Comparison of ENCODE assay signal across 8 cellular contexts in genomic region chr10:3803295-3803883, GRCh38. TPM values are rescaled to one million over a fixed set of nuclear protein-coding genes. Genes with fewer than 3 reads are reported as not detected.
DNase-seq lines count a peak whose midpoint lies in the region; ATAC-seq and TF ChIP-seq lines count a peak whose summit lies in the region.

No MANE protein-coding gene starts in this region.

- no peak overlapping the region for H3K27ac Mint-ChIP-seq in activated CD4-positive, alpha-beta T cell treated with anti-CD3 and anti-CD28 coated beads for 36 hours
- no peak overlapping the region for H3K27ac Mint-ChIP-seq in T-helper 17 cell
- H3K27ac Mint-ChIP-seq in stimulated activated naive B cell treated with anti-CD40 and anti-IgM and Interleukin-4, amounts not matched to agents 10 μg/mL and 1 μg/mL and 100 μg/mL, for 72 hours = peak overlapping the region; percentile 89

- H3K36me3 ChIP-seq in heart left ventricle = no peaks in the 10 kb centered on the region

- 44 to 54% (median 46%) methylated on average over 11 of the region's 11 CpGs for WGBS in heart left ventricle, 4 donors

- peaks cover 0 to 72% (median 52%) of the 10 kb centered on the region in 12 donors for H3K4me1 ChIP-seq in heart left ventricle

- intact Hi-C loops in activated CD4-positive, alpha-beta T cell treated with anti-CD3 and anti-CD28 coated beads for 36 hours (cut with DNase I, micrococcal nuclease) = no loop called here
- intact Hi-C loops in heart left ventricle (cut with DNase I) = loop anchor here in 3 of 10 donors (10.0 kb wide), 3 partner anchors 111 to 861 kb away; no protein-coding TSS in a partner anchor

- H3K27ac ChIP-seq in heart left ventricle = peak overlapping the region in 11 of 12 donors; percentile 33 to 96 (median 84)

- peak; percentile 69 for DNase-seq in activated CD4-positive, alpha-beta T cell treated with anti-CD3 and anti-CD28 coated beads for 36 hours
- no peak for DNase-seq in activated CD4-positive, alpha-beta T cell treated with anti-CD3 and anti-CD28 coated beads, Interleukin-2, amount 50 U/mL, for 1 hour
- no peak for DNase-seq in T-helper 17 cell
- DNase-seq in heart left ventricle = no peak
- no peak for DNase-seq in stimulated activated naive B cell treated with anti-CD40 and anti-IgM and Interleukin-4, amounts not matched to agents 10 μg/mL and 1 μg/mL and 100 μg/mL, for 72 hours
- no peak for DNase-seq in NCI-H2029 treated with DMSO at 0.1 percent for 48 hours (lab: John Stamatoyannopoulos, UW)

- peaks cover 63% of the 10 kb centered on the region for H3K4me1 Mint-ChIP-seq in activated CD4-positive, alpha-beta T cell treated with anti-CD3 and anti-CD28 coated beads for 36 hours
- H3K4me1 Mint-ChIP-seq in T-helper 17 cell = peaks cover 55% of the 10 kb centered on the region
- peaks cover 36 to 54% of the 10 kb centered on the region in 2 donors for H3K4me1 Mint-ChIP-seq in stimulated activated naive B cell treated with anti-CD40 and anti-IgM and Interleukin-4, amounts not matched to agents 10 μg/mL and 1 μg/mL and 100 μg/mL, for 72 hours

- TF ChIP-seq POLR2A in heart left ventricle (IDR thresholded peaks at IDR 0.05) = no peak

- POLR2A ChIA-PET in activated CD4-positive, alpha-beta T cell treated with anti-CD3 and anti-CD28 coated beads for 36 hours (lab: Charles Lee) = no interaction called here

- no peak for ATAC-seq in activated CD4-positive, alpha-beta T cell treated with anti-CD3 and anti-CD28 coated beads for 36 hours
- ATAC-seq in T-helper 17 cell = no peak
- no peak for ATAC-seq in heart left ventricle
- no peak for ATAC-seq in stimulated activated naive B cell treated with anti-CD40 and anti-IgM and Interleukin-4, amounts not matched to agents 10 μg/mL and 1 μg/mL and 100 μg/mL, for 72 hours (replicated peaks)
- ATAC-seq in HG02973 (IDR thresholded peaks at IDR 0.05; ENCODE audit: unreplicated experiment) = no peak
- no peak for ATAC-seq in HG03432 (IDR thresholded peaks at IDR 0.05; ENCODE audit: unreplicated experiment)

- no peak for TF ChIP-seq CTCF in heart left ventricle (IDR thresholded peaks at IDR 0.05)

- no peaks in the 10 kb centered on the region for H3K9me3 Mint-ChIP-seq in activated CD4-positive, alpha-beta T cell treated with anti-CD3 and anti-CD28 coated beads for 36 hours (ENCODE audit: low read depth)
- H3K9me3 Mint-ChIP-seq in stimulated activated naive B cell treated with anti-CD40 and anti-IgM and Interleukin-4, amounts not matched to agents 10 μg/mL and 1 μg/mL and 100 μg/mL, for 72 hours = no peaks in the 10 kb centered on the region

- peak overlapping the region; percentile 65 for H3K4me3 Mint-ChIP-seq in activated CD4-positive, alpha-beta T cell treated with anti-CD3 and anti-CD28 coated beads for 36 hours
- peak overlapping the region; percentile 71 for H3K4me3 Mint-ChIP-seq in T-helper 17 cell
- H3K4me3 Mint-ChIP-seq in stimulated activated naive B cell treated with anti-CD40 and anti-IgM and Interleukin-4, amounts not matched to agents 10 μg/mL and 1 μg/mL and 100 μg/mL, for 72 hours = peak overlapping the region; percentile 44 to 70

- CTCF ChIA-PET in activated CD4-positive, alpha-beta T cell treated with anti-CD3 and anti-CD28 coated beads for 36 hours (lab: Charles Lee) = no interaction called here

- peaks cover 3% of the 10 kb centered on the region for H3K36me3 Mint-ChIP-seq in activated CD4-positive, alpha-beta T cell treated with anti-CD3 and anti-CD28 coated beads for 36 hours (ENCODE audit: low read depth)
- H3K36me3 Mint-ChIP-seq in T-helper 17 cell (ENCODE audit: low read depth) = no peaks in the 10 kb centered on the region
- H3K36me3 Mint-ChIP-seq in stimulated activated naive B cell treated with anti-CD40 and anti-IgM and Interleukin-4, amounts not matched to agents 10 μg/mL and 1 μg/mL and 100 μg/mL, for 72 hours = no peaks in the 10 kb centered on the region

- no peaks in the 10 kb centered on the region for H3K27me3 Mint-ChIP-seq in activated CD4-positive, alpha-beta T cell treated with anti-CD3 and anti-CD28 coated beads for 36 hours
- no peaks in the 10 kb centered on the region for H3K27me3 Mint-ChIP-seq in T-helper 17 cell
- no peaks in the 10 kb centered on the region for H3K27me3 Mint-ChIP-seq in stimulated activated naive B cell treated with anti-CD40 and anti-IgM and Interleukin-4, amounts not matched to agents 10 μg/mL and 1 μg/mL and 100 μg/mL, for 72 hours

- H3K4me3 ChIP-seq in heart left ventricle = peak overlapping the region in 1 of 12 donors; percentile 2

- no peaks in the 10 kb centered on the region for H3K9me3 ChIP-seq in T-helper 17 cell (ENCODE audit: control insufficient read depth, low read length, poor library complexity, severe bottlenecking)
- no peaks in the 10 kb centered on the region for H3K9me3 ChIP-seq in heart left ventricle

- H3K27me3 ChIP-seq in heart left ventricle = no peaks in the 10 kb centered on the region

RNA-seq across cellular contexts. Expression of gene KLF6, which starts 18.4 kb away (rescaled TPM):
- total RNA-seq in activated CD4-positive, alpha-beta T cell treated with anti-CD3 and anti-CD28 coated beads for 36 hours = 100 to 1,000 TPM; 107 to 114 TPM
- 1,000 to 10,000 TPM; 1,918 to 2,317 TPM for total RNA-seq in T-helper 17 cell
- 100 to 1,000 TPM in 1 of 9 donors, 10 to 100 TPM in 8; 22.6 to 106 (median 52.2) TPM for total RNA-seq in heart left ventricle
- polyA plus RNA-seq in heart left ventricle = 10 to 100 TPM; 15.2 to 66.2 TPM

Comparison
In these comparisons a context has a peak if more than half of its experiments do, and no peak if none do; other contexts are left out.
1. RNA of gene KLF6, which starts 18.4 kb away (total RNA-seq): 1,918 to 2,317 TPM in T-helper 17 cell; 107 to 114 TPM in activated CD4-positive, alpha-beta T cell treated with anti-CD3 and anti-CD28 coated beads for 36 hours and 22.6 to 106 TPM in heart left ventricle; every median in the first group is over 10 times any median in the second.
2. Peak in every context shown above with its lines, with median percentiles within 50 percentile points of each other: H3K4me3 Mint-ChIP-seq.